In genomic region chr16:88419790-88420189, GRCh38 we compare ENCODE assay signal across 22 cellular contexts. TPM values are rescaled to one million over a fixed set of nuclear protein-coding genes. Genes with fewer than 3 reads are reported as not detected.
"Had no signal": no experiment of that assay in that cellular context is flagged by ENCODE, and none has a peak within 500 bp of the region (broad histone marks: within the 10 kb centered on the region; RNA-seq: fewer than 3 reads in every experiment).

No MANE protein-coding gene starts in this region.

- H3K9me3 ChIP-seq: esophagus muscularis mucosa, gastrocnemius medialis, heart right ventricle, left lung, lower lobe of right lung had no signal

- DNase-seq: dermis blood vessel endothelial cell; dorsolateral prefrontal cortex; effector CD4-positive, alpha-beta T cell; effector memory CD4-positive, alpha-beta T cell; foreskin keratinocyte; gastrocnemius medialis; glutamatergic neuron; head of caudate nucleus; heart right ventricle; hippocampal formation; left cardiac atrium; left lung; left ventricle myocardium superior; lower lobe of right lung; mesendoderm; midbrain had no signal

- H3K27me3 ChIP-seq: dorsolateral prefrontal cortex, esophagus muscularis mucosa had no signal

- H3K4me1 ChIP-seq: left lung, lower lobe of right lung had no signal

- FAIRE-seq: colon, endothelial cell of umbilical vein, islet of Langerhans, keratinocyte had no signal

- H3K4me3 ChIP-seq: coronary artery, dorsolateral prefrontal cortex, esophagus muscularis mucosa, gastrocnemius medialis, heart right ventricle, left lung, lower lobe of right lung had no signal

- H3K27ac ChIP-seq: coronary artery, dorsolateral prefrontal cortex, esophagus muscularis mucosa, foreskin keratinocyte, gastrocnemius medialis, heart right ventricle, left lung, lower lobe of right lung had no signal

- H3K36me3 ChIP-seq: esophagus muscularis mucosa, gastrocnemius medialis, heart right ventricle, left lung, lower lobe of right lung had no signal

- ATAC-seq: foreskin keratinocyte, gastrocnemius medialis, heart right ventricle, left cardiac atrium, left lung, left ventricle myocardium superior had no signal

RNA-seq across cellular contexts. Expression of gene ZNF469, which starts 37.0 kb away (rescaled TPM):
- polyA plus RNA-seq: keratinocyte had no signal
